17 cellular contexts compared by ENCODE assay signal in genomic region chr10:4839353-4839752, GRCh38.
"Had no signal": no experiment of that assay in that cellular context is flagged by ENCODE, and none has a peak within 500 bp of the region (broad histone marks: within the 10 kb centered on the region; RNA-seq: fewer than 3 reads in every experiment).

No MANE protein-coding gene starts in this region.

- DNase-seq: activated B cell treated with CpG ODN at 0.5 μM for 24 hours; activated CD4-positive, alpha-beta T cell treated with anti-CD3 and anti-CD28 coated beads, Interleukin-2, amount 50 U/mL, for 1 hour; activated effector memory CD4-positive, alpha-beta T cell treated with Interleukin-2 at 50 U/mL for 16 hours; amygdala; dorsolateral prefrontal cortex; foreskin melanocyte; head of caudate nucleus; left colon; stimulated activated CD4-positive, alpha-beta T cell treated with anti-CD3 and anti-CD28 coated beads, Interleukin-4, amount 100 ng/mL, for 1 hour; stimulated activated CD8-positive, alpha-beta memory T cell treated with anti-CD3 and anti-CD28 coated beads, Interleukin-4, amount 100 ng/mL, for 48 hours; T-helper 17 cell had no signal

- H3K4me3 ChIP-seq: dorsolateral prefrontal cortex had no signal

- H3K4me3 Mint-ChIP-seq: activated B cell treated with CpG ODN at 0.5 μM for 24 hours; activated naive CD8-positive, alpha-beta T cell; brain; memory B cell; natural killer cell treated with Interleukin-12 subunit alpha and Interleukin-12 subunit beta and Interleukin-15 and Interleukin-18, amount 100 ng/mL, for 72 hours; stimulated activated naive CD8-positive, alpha-beta T cell treated with anti-CD3 and anti-CD28 coated beads, Interleukin-15, Interleukin-2, amounts not matched to agents 100 ng/mL and 50 ng/mL, for 24 hours; T-helper 17 cell had no signal

- ATAC-seq: left colon; natural killer cell treated with Interleukin-12 subunit alpha and Interleukin-12 subunit beta and Interleukin-15 and Interleukin-18, amount 100 ng/mL, for 72 hours; T-helper 17 cell had no signal

- H3K27me3 Mint-ChIP-seq: activated B cell treated with CpG ODN at 0.5 μM for 24 hours; activated naive CD8-positive, alpha-beta T cell; natural killer cell treated with Interleukin-12 subunit alpha and Interleukin-12 subunit beta and Interleukin-15 and Interleukin-18, amount 100 ng/mL, for 72 hours; stimulated activated naive CD8-positive, alpha-beta T cell treated with anti-CD3 and anti-CD28 coated beads, Interleukin-15, Interleukin-2, amounts not matched to agents 100 ng/mL and 50 ng/mL, for 24 hours; T-helper 17 cell had no signal

- H3K27ac ChIP-seq: dorsolateral prefrontal cortex had no signal

- H3K27ac Mint-ChIP-seq: activated B cell treated with CpG ODN at 0.5 μM for 24 hours; activated naive CD8-positive, alpha-beta T cell; brain; memory B cell; natural killer cell treated with Interleukin-12 subunit alpha and Interleukin-12 subunit beta and Interleukin-15 and Interleukin-18, amount 100 ng/mL, for 72 hours; stimulated activated naive CD8-positive, alpha-beta T cell treated with anti-CD3 and anti-CD28 coated beads, Interleukin-15, Interleukin-2, amounts not matched to agents 100 ng/mL and 50 ng/mL, for 24 hours; T-helper 17 cell had no signal

- FAIRE-seq: endometrium had no signal

- H3K36me3 Mint-ChIP-seq: memory B cell; natural killer cell treated with Interleukin-12 subunit alpha and Interleukin-12 subunit beta and Interleukin-15 and Interleukin-18, amount 100 ng/mL, for 72 hours had no signal

- H3K9me3 Mint-ChIP-seq: activated B cell treated with CpG ODN at 0.5 μM for 24 hours; memory B cell; natural killer cell treated with Interleukin-12 subunit alpha and Interleukin-12 subunit beta and Interleukin-15 and Interleukin-18, amount 100 ng/mL, for 72 hours; stimulated activated naive CD8-positive, alpha-beta T cell treated with anti-CD3 and anti-CD28 coated beads, Interleukin-15, Interleukin-2, amounts not matched to agents 100 ng/mL and 50 ng/mL, for 24 hours had no signal

- H3K4me1 Mint-ChIP-seq: activated B cell treated with CpG ODN at 0.5 μM for 24 hours, brain had no signal
